7 cellular contexts compared by ENCODE assay signal in genomic region chr11:67345949-67346819, GRCh38. TPM values are rescaled to one million over a fixed set of nuclear protein-coding genes. Genes with fewer than 3 reads are reported as not detected.
DNase-seq lines count a peak whose midpoint lies in the region; ATAC-seq and TF ChIP-seq lines count a peak whose summit lies in the region.

No MANE protein-coding gene starts in this region.

- H3K4me3 ChIP-seq in WI38 (ENCODE audit: low read depth, low read length), result no peak overlapping the region
- H3K4me3 ChIP-seq in suprapubic skin, result no peak overlapping the region

- no peaks in the 10 kb centered on the region for H3K36me3 ChIP-seq in suprapubic skin

- H3K4me1 Mint-ChIP-seq in glutamatergic neuron (ENCODE audit: low read depth, unreplicated experiment), result peaks cover 18% of the 10 kb centered on the region

- no peak overlapping the region for H3K27ac Mint-ChIP-seq in glutamatergic neuron (ENCODE audit: unreplicated experiment)

- H3K27ac ChIP-seq in suprapubic skin, result peak overlapping the region; percentile 85

- TF ChIP-seq CTCF in WI38 (IDR thresholded peaks at IDR 0.05; ENCODE audit: low read depth, low read length) (peak; percentile 76), glutamatergic neuron (IDR thresholded peaks at IDR 0.05; ENCODE audit: partially characterized antibody, unreplicated experiment) (peak; percentile 43), suprapubic skin (IDR thresholded peaks at IDR 0.05) (peak in 1 of 2 donors; percentile 32)

- WGBS in suprapubic skin, result 62% methylated on average over 7 of the region's 7 CpGs

- peak; percentile 73 for DNase-seq in DMS53 treated with DMSO at 0.1 percent for 48 hours (lab: John Stamatoyannopoulos, UW; ENCODE audit: unreplicated experiment)
- peak; percentile 83 for DNase-seq in HPDE6-E6E7 (ENCODE audit: extremely low spot score)
- no peak for DNase-seq in glutamatergic neuron
- DNase-seq in suprapubic skin (ENCODE audit: low spot score in 2 of 2), result no peak

- peaks cover 31% of the 10 kb centered on the region for H3K4me1 ChIP-seq in suprapubic skin

- peaks cover 5% of the 10 kb centered on the region for H3K27me3 Mint-ChIP-seq in glutamatergic neuron (ENCODE audit: unreplicated experiment)

- H3K36me3 Mint-ChIP-seq in glutamatergic neuron (ENCODE audit: unreplicated experiment), result no peaks in the 10 kb centered on the region

- H3K27me3 ChIP-seq in suprapubic skin, result no peaks in the 10 kb centered on the region

- no peaks in the 10 kb centered on the region for H3K9me3 ChIP-seq in suprapubic skin

- H3K4me3 Mint-ChIP-seq in glutamatergic neuron (ENCODE audit: unreplicated experiment), result no peak overlapping the region

- ATAC-seq in HG02970 (IDR thresholded peaks at IDR 0.05; ENCODE audit: low FRiP score, unreplicated experiment) (no peak), HG03280 (IDR thresholded peaks at IDR 0.05; ENCODE audit: unreplicated experiment) (no peak)

- no peak for TF ChIP-seq EP300 in suprapubic skin (IDR thresholded peaks at IDR 0.05)

- peaks cover 1% of the 10 kb centered on the region for H3K9me3 Mint-ChIP-seq in glutamatergic neuron (ENCODE audit: unreplicated experiment)

- TF ChIP-seq POLR2A in suprapubic skin (IDR thresholded peaks at IDR 0.05), result no peak

RNA-seq across cellular contexts. Expression of gene POLD4, which starts 7.2 kb away (rescaled TPM):
- total RNA-seq in glutamatergic neuron (ENCODE audit: unreplicated experiment) (15.4 TPM), suprapubic skin (10 to 100 TPM; 54.5 to 75.7 (median 65.0) TPM)

RNA-seq across cellular contexts. Expression of gene CLCF1, which starts 27.2 kb away (rescaled TPM):
- total RNA-seq in glutamatergic neuron (ENCODE audit: unreplicated experiment) (not detected), suprapubic skin (1 to 10 TPM; 2.7 to 5.5 (median 4.0) TPM)

RNA-seq across cellular contexts. Expression of gene SSH3, which starts 42.9 kb away (rescaled TPM):
- total RNA-seq in glutamatergic neuron (ENCODE audit: unreplicated experiment) (8.3 TPM), suprapubic skin (100 to 1,000 TPM in 1 of 4 donors, 10 to 100 TPM in 3; 49.4 to 107 (median 63.9) TPM)

RNA-seq across cellular contexts. Expression of gene RAD9A, which starts 45.6 kb away (rescaled TPM):
- total RNA-seq in glutamatergic neuron (ENCODE audit: unreplicated experiment) (12.1 TPM), suprapubic skin (10 to 100 TPM; 24.1 to 86.9 (median 28.5) TPM)

RNA-seq across cellular contexts. Expression of gene PPP1CA, which starts 55.5 kb away (rescaled TPM):
- total RNA-seq in glutamatergic neuron (ENCODE audit: unreplicated experiment) (163 TPM), suprapubic skin (100 to 1,000 TPM in 3 of 4 donors, 10 to 100 TPM in 1; 75.6 to 158 (median 121) TPM)

Comparison
In these comparisons a context has a peak if more than half of its experiments do, and no peak if none do; other contexts are left out.
1. DNase-seq: peak in DMS53 treated with DMSO at 0.1 percent for 48 hours (single experiment) and HPDE6-E6E7 (single experiment); none in glutamatergic neuron (single experiment) and suprapubic skin (0 of 2).